Comparison of ENCODE assay signal across 14 cellular contexts in the genomic region with DNA sequence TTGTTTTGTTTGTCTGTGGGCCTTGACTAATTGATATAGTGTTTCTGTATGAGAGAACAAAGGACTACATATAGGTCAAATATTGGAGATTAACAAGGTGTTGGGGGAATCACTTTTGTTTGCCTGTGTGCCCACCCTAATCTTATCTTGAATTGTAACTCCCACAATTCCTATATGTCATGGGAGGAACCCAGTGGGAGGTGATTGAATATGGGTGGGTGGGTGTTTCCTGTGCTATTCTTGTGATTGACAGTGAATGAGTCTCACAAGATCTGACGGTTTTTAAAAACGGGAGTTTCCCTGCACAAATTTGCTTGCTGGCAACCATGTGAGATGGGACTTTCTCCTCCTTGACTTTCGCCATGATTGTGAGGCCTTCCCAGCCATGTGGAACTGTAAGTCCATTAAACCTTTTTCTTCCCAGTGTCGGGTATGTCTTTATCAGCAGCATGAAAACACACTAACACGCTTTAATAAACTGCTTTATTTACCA.
DNase-seq lines count a peak whose midpoint lies in the region; ATAC-seq, FAIRE-seq and TF ChIP-seq lines count a peak whose summit lies in the region.
"Had no signal": no experiment of that assay in that cellular context is flagged by ENCODE, and none has a peak within 500 bp of the region (broad histone marks: within the 10 kb centered on the region; RNA-seq: fewer than 3 reads in every experiment).

No MANE protein-coding gene starts in this region.

- ATAC-seq in GM21360 (IDR thresholded peaks at IDR 0.05; ENCODE audit: unreplicated experiment), result peak; percentile 48
- ATAC-seq: gastroesophageal sphincter, T-cell had no signal

- 75 to 91% (median 80%) methylated on average over 5 of the region's 5 CpGs for WGBS in spleen, 5 donors

- TF ChIP-seq POLR2A in spleen (IDR thresholded peaks at IDR 0.05), result no peak

- DNase-seq in NCI-H446 (lab: John Stamatoyannopoulos, UW) (peak; percentile 43 to 52), epithelial cell of prostate (ENCODE audit: low read depth, low spot score) (no peak), spleen (no peak), frontal cortex (ENCODE audit: low spot score in 2 of 2) (no peak), NCI-H187 (lab: John Stamatoyannopoulos, UW) (no peak), NCI-H1092 (lab: John Stamatoyannopoulos, UW) (no peak)
- DNase-seq: activated CD4-positive, alpha-beta T cell treated with anti-CD3 and anti-CD28 coated beads, Interleukin-2, amount 10 ng/mL, durations not matched to agents 7 days and 5 days; CD4-positive, CD25-positive, alpha-beta regulatory T cell; T-cell had no signal

- peak overlapping the region; percentile 28 for H2AFZ ChIP-seq in ACC112 (ENCODE audit: low read length, unreplicated experiment)
- H2AFZ ChIP-seq: neural progenitor cell had no signal

- H3K27me3 ChIP-seq in ACC112 (ENCODE audit: insufficient read depth, low read length) (no peaks in the 10 kb centered on the region), spleen (replicated peaks in 1 of 7) (no peaks in the 10 kb centered on the region)
- H3K27me3 ChIP-seq: cardiac muscle cell, gastroesophageal sphincter, neural progenitor cell had no signal

- peaks cover 0 to 6% (median 0%) of the 10 kb centered on the region in 8 donors for H3K9me3 ChIP-seq in spleen
- H3K9me3 ChIP-seq: gastroesophageal sphincter had no signal

- 0 out of 2 replicates have a peak overlapping the region, but pooled peaks have one; percentile 20 for H3K27ac ChIP-seq in ACC112 (ENCODE audit: low read depth, low read length)
- H3K27ac ChIP-seq in epithelial cell of prostate, result peak overlapping the region; percentile 74
- H3K27ac ChIP-seq in spleen, result no peak overlapping the region
- H3K27ac ChIP-seq: cardiac muscle cell, gastroesophageal sphincter, neural progenitor cell had no signal

- H3K36me3 ChIP-seq in ACC112 (ENCODE audit: insufficient read depth, low read length) (no peaks in the 10 kb centered on the region), spleen (no peaks in the 10 kb centered on the region)
- H3K36me3 ChIP-seq: cardiac muscle cell, gastroesophageal sphincter, neural progenitor cell had no signal

- FAIRE-seq in frontal cortex (lab: Jason Lieb, UNC), result no peak

- H3K79me2 ChIP-seq in ACC112 (ENCODE audit: control insufficient read depth, insufficient read depth, low read length, unreplicated experiment), result no peaks in the 10 kb centered on the region

- H3K4me1 ChIP-seq in ACC112 (ENCODE audit: control insufficient read depth, insufficient read depth, low read length, unreplicated experiment), result peaks cover 15% of the 10 kb centered on the region
- H3K4me1 ChIP-seq in spleen, result no peaks in the 10 kb centered on the region
- H3K4me1 ChIP-seq: neural progenitor cell had no signal

- intact Hi-C loops in spleen (cut with DNase I; ENCODE audit: low total_unique reads), result no loop called here

- no peak for TF ChIP-seq CTCF in spleen (IDR thresholded peaks at IDR 0.05 in 8 of 11, conservative IDR thresholded peaks at IDR 0.05 in 3 of 11)

- H3K4me3 ChIP-seq in ACC112 (ENCODE audit: low read depth, low read length) (no peak overlapping the region), spleen (no peak overlapping the region)
- H3K4me3 ChIP-seq: cardiac muscle cell, gastroesophageal sphincter, neural progenitor cell had no signal

Comparison
In these comparisons a context has a peak if more than half of its experiments do, and no peak if none do; other contexts are left out.
1. H3K27ac ChIP-seq: peak in ACC112 (single experiment) and epithelial cell of prostate (single experiment); none in spleen (0 of 8).
2. DNase-seq: peak in NCI-H446 (2 of 2); none in epithelial cell of prostate (single experiment), spleen (single experiment), frontal cortex (0 of 2), NCI-H187 (0 of 2) and NCI-H1092 (single experiment).